ENCODE assay signal across 9 cellular contexts in genomic region chr14:104977008-104977680, GRCh38. TPM values are rescaled to one million over a fixed set of nuclear protein-coding genes. Genes with fewer than 3 reads are reported as not detected.
DNase-seq lines count a peak whose midpoint lies in the region; ATAC-seq and TF ChIP-seq lines count a peak whose summit lies in the region.
"Had no signal": no experiment of that assay in that cellular context is flagged by ENCODE, and none has a peak within 500 bp of the region (broad histone marks: within the 10 kb centered on the region; RNA-seq: fewer than 3 reads in every experiment).

No MANE protein-coding gene starts in this region.

- H3K27me3 Mint-ChIP-seq in activated CD8-positive, alpha-beta T cell treated with anti-CD3 and anti-CD28 coated beads for 36 hours = peaks cover 26% of the 10 kb centered on the region

- H3K79me2 ChIP-seq in DOHH2 (ENCODE audit: control insufficient read depth, low read length) = no peaks in the 10 kb centered on the region
- no peaks in the 10 kb centered on the region for H3K79me2 ChIP-seq in OCI-LY7 (ENCODE audit: insufficient read depth, low read depth, low read length)

- H3K27me3 ChIP-seq in DOHH2 (ENCODE audit: control insufficient read depth, low read length) (peaks cover 39% of the 10 kb centered on the region), heart left ventricle (peaks cover 0 to 20% (median 0%) of the 10 kb centered on the region in 9 donors)

- H3K4me2 ChIP-seq in DOHH2 (ENCODE audit: low read length) = peak overlapping the region; percentile 54
- no peak overlapping the region for H3K4me2 ChIP-seq in OCI-LY7 (ENCODE audit: low read length)

- TF ChIP-seq CTCF in DOHH2 (IDR thresholded peaks at IDR 0.05; ENCODE audit: low read depth, low read length, poor library complexity, severe bottlenecking) (no peak), heart left ventricle (IDR thresholded peaks at IDR 0.05) (no peak), retinal pigment epithelial cell (conservative IDR thresholded peaks at IDR 0.05; ENCODE audit: low read depth, low read length) (no peak), OCI-LY7 (conservative IDR thresholded peaks at IDR 0.05; ENCODE audit: low read length) (no peak)
- TF ChIP-seq CTCF in activated CD8-positive, alpha-beta T cell treated with anti-CD3 and anti-CD28 coated beads for 36 hours (IDR thresholded peaks at IDR 0.05) = no peak

- no peak overlapping the region for H3K27ac ChIP-seq in DOHH2 (ENCODE audit: low read depth, low read length)
- no peak overlapping the region for H3K27ac ChIP-seq in heart left ventricle
- no peak overlapping the region for H3K27ac ChIP-seq in OCI-LY7 (ENCODE audit: low read depth, low read length, poor library complexity, severe bottlenecking)

- TF ChIP-seq POLR2A in heart left ventricle (IDR thresholded peaks at IDR 0.05) = no peak

- peak overlapping the region; percentile 67 for H3K4me3 Mint-ChIP-seq in activated CD8-positive, alpha-beta T cell treated with anti-CD3 and anti-CD28 coated beads for 36 hours

- no peaks in the 10 kb centered on the region for H3K9me3 Mint-ChIP-seq in activated CD8-positive, alpha-beta T cell treated with anti-CD3 and anti-CD28 coated beads for 36 hours

- BruUV-seq in OCI-LY7 (replicated peaks; lab: Mats Ljungman, UMichigan) = no TSS peak

- no peak for ATAC-seq in activated CD8-positive, alpha-beta T cell treated with anti-CD3 and anti-CD28 coated beads for 36 hours
- ATAC-seq in heart left ventricle = no peak
- ATAC-seq in HG02885 (IDR thresholded peaks at IDR 0.05; ENCODE audit: poor library complexity, unreplicated experiment) = no peak
- no peak for ATAC-seq in GM19397 (IDR thresholded peaks at IDR 0.05; ENCODE audit: unreplicated experiment)

- no peaks in the 10 kb centered on the region for H3F3A ChIP-seq in DOHH2 (ENCODE audit: control insufficient read depth, insufficient read depth)

- no peak overlapping the region for H2AFZ ChIP-seq in OCI-LY7 (ENCODE audit: low read length)

- intact Hi-C loops in activated CD8-positive, alpha-beta T cell treated with anti-CD3 and anti-CD28 coated beads for 36 hours (cut with micrococcal nuclease) = no loop called here
- intact Hi-C loops in heart left ventricle (cut with DNase I) = loop anchor here in 9 of 10 donors (1.0 to 10.0 kb wide), 9 partner anchors 35 to 228 kb away; partner anchors contain the start of gene CDCA4 (in 1 of the 9)
- intact Hi-C loops in OCI-LY7 (cut with micrococcal nuclease; ENCODE audit: unreplicated experiment) = loop anchor here (2.0 kb wide), 1 partner anchor 110 kb away; no protein-coding TSS in a partner anchor

- no peak overlapping the region for H3K27ac Mint-ChIP-seq in activated CD8-positive, alpha-beta T cell treated with anti-CD3 and anti-CD28 coated beads for 36 hours

- CTCF ChIA-PET in activated CD8-positive, alpha-beta T cell treated with anti-CD3 and anti-CD28 coated beads for 36 hours (lab: Charles Lee) = interaction anchor here (0.9 to 4.7 kb wide), 5 partner anchors 7 to 113 kb away, joined by 3 to 87 read pairs (median 5); partner anchors contain the start of gene CLBA1
- CTCF ChIA-PET in OCI-LY7 (lab: Charles Lee; ENCODE audit: unreplicated experiment) = no interaction called here

- POLR2A ChIA-PET in activated CD8-positive, alpha-beta T cell treated with anti-CD3 and anti-CD28 coated beads for 36 hours (lab: Charles Lee) = interaction anchor here (0.6 kb wide), 1 partner anchor 69 kb away, joined by 3 read pairs; no protein-coding TSS in a partner anchor
- POLR2A ChIA-PET in OCI-LY7 (lab: Charles Lee) = no interaction called here

- H4K20me1 ChIP-seq in DOHH2 (ENCODE audit: control insufficient read depth, insufficient read depth, low read depth, low read length) = no peaks in the 10 kb centered on the region
- no peaks in the 10 kb centered on the region for H4K20me1 ChIP-seq in OCI-LY7 (ENCODE audit: insufficient read depth, low read length)

- H3K36me3 Mint-ChIP-seq in activated CD8-positive, alpha-beta T cell treated with anti-CD3 and anti-CD28 coated beads for 36 hours (ENCODE audit: low read depth) = no peaks in the 10 kb centered on the region

- H3K36me3 ChIP-seq in DOHH2 (ENCODE audit: control insufficient read depth, low read length) (no peaks in the 10 kb centered on the region), heart left ventricle (no peaks in the 10 kb centered on the region), OCI-LY7 (ENCODE audit: insufficient read depth, low read length) (no peaks in the 10 kb centered on the region)

- H3K4me1 ChIP-seq in DOHH2 (ENCODE audit: control insufficient read depth, low read length) (peaks cover 9% of the 10 kb centered on the region), heart left ventricle (peaks cover 8 to 72% (median 44%) of the 10 kb centered on the region in 12 donors), OCI-LY7 (ENCODE audit: insufficient read depth, low read length, poor library complexity, severe bottlenecking) (no peaks in the 10 kb centered on the region)

- peaks cover 11% of the 10 kb centered on the region for H3K4me1 Mint-ChIP-seq in activated CD8-positive, alpha-beta T cell treated with anti-CD3 and anti-CD28 coated beads for 36 hours (ENCODE audit: low read depth)

- H3K9me2 ChIP-seq in DOHH2 (replicated peaks; ENCODE audit: control insufficient read depth, low read length) = no peaks in the 10 kb centered on the region
- H3K9me2 ChIP-seq in OCI-LY7 (ENCODE audit: insufficient read depth, low read length) = no peaks in the 10 kb centered on the region

- 67 to 85% (median 82%) methylated on average over 5 to 11 of the region's 11 CpGs for WGBS in heart left ventricle, 4 donors

- H3K4me3 ChIP-seq in DOHH2 (ENCODE audit: low read length) (no peak overlapping the region), heart left ventricle (peak overlapping the region in 9 of 12 donors; percentile 25 to 66 (median 56)), retinal pigment epithelial cell (ENCODE audit: low read length) (peak overlapping the region; percentile 74), OCI-LY7 (ENCODE audit: low read depth, low read length, poor library complexity, severe bottlenecking) (no peak overlapping the region)

- no peak for DNase-seq in activated CD8-positive, alpha-beta T cell treated with anti-CD3 and anti-CD28 coated beads for 36 hours
- DNase-seq in heart left ventricle = peak in 2 of 5 donors; percentile 29 to 67
- DNase-seq in retinal pigment epithelial cell (ENCODE audit: low read depth) = no peak
- DNase-seq in NCI-H2081 (lab: John Stamatoyannopoulos, UW) = no peak
- DNase-seq in OCI-LY7 (ENCODE audit: low spot score) = no peak

- H3K9me3 ChIP-seq in DOHH2 (ENCODE audit: control insufficient read depth, insufficient read depth, low read length) (no peaks in the 10 kb centered on the region), heart left ventricle (no peaks in the 10 kb centered on the region), OCI-LY7 (ENCODE audit: low read length) (no peaks in the 10 kb centered on the region)

RNA-seq across cellular contexts. Expression of gene AHNAK2, which starts 1.0 kb away (rescaled TPM):
- under 1 TPM in 1 of 2 experiments, not detected in 1; 0.02 TPM for total RNA-seq in activated CD8-positive, alpha-beta T cell treated with anti-CD3 and anti-CD28 coated beads for 36 hours
- total RNA-seq in heart left ventricle (10 to 100 TPM in 2 of 9 donors, 1 to 10 TPM in 7; 1.5 to 22.3 (median 3.7) TPM), OCI-LY7 (2022) (0.09 and 0.61 TPM in 2 replicates)
- polyA plus RNA-seq in heart left ventricle = 1 to 10 TPM; 2.2 to 2.5 TPM
- 0.21 TPM in 1 of 2 replicates, not detected in the other for total RNA-seq in OCI-LY7 (2014; rRNA removed; shearing (Covaris generic))

RNA-seq across cellular contexts. Expression of gene CLBA1, which starts 8.4 kb away (rescaled TPM):
- under 1 TPM; 0.47 to 0.67 TPM for total RNA-seq in activated CD8-positive, alpha-beta T cell treated with anti-CD3 and anti-CD28 coated beads for 36 hours
- total RNA-seq in heart left ventricle = 1 to 10 TPM in 7 of 9 donors, under 1 TPM in 2; 0.76 to 3.7 (median 2.6) TPM
- polyA plus RNA-seq in heart left ventricle = 1 to 10 TPM; 1.3 to 3.7 TPM
- 0.08 and 0.82 TPM in 2 replicates for total RNA-seq in OCI-LY7 (2014; rRNA removed; shearing (Covaris generic))
- total RNA-seq in OCI-LY7 (2022) = 1.2 TPM in 1 of 2 replicates, not detected in the other

RNA-seq across cellular contexts. Expression of gene CDCA4, which starts 43.7 kb away (rescaled TPM):
- 10 to 100 TPM; 59.4 to 63.5 TPM for total RNA-seq in activated CD8-positive, alpha-beta T cell treated with anti-CD3 and anti-CD28 coated beads for 36 hours
- total RNA-seq in heart left ventricle (1 to 10 TPM; 1.4 to 6.0 (median 2.4) TPM), OCI-LY7 (2022) (74.0 and 79.5 TPM in 2 replicates)
- 1 to 10 TPM; 2.3 to 3.3 TPM for polyA plus RNA-seq in heart left ventricle
- 109 and 110 TPM in 2 replicates for total RNA-seq in OCI-LY7 (2014; rRNA removed; shearing (Covaris generic))

RNA-seq across cellular contexts. Expression of gene PLD4, which starts 52.5 kb away (rescaled TPM):
- not detected for total RNA-seq in activated CD8-positive, alpha-beta T cell treated with anti-CD3 and anti-CD28 coated beads for 36 hours
- 1 to 10 TPM in 1 of 9 donors, under 1 TPM in 4, not detected in 4; 0.25 to 1.5 (median 0.40) TPM for total RNA-seq in heart left ventricle
- polyA plus RNA-seq in heart left ventricle = under 1 TPM in 1 of 2 donors, not detected in 1; 0.12 TPM
- total RNA-seq in OCI-LY7 (2014; rRNA removed; shearing (Covaris generic)) = 0.66 TPM in 1 of 2 replicates, not detected in the other
- 3.7 and 5.1 TPM in 2 replicates for total RNA-seq in OCI-LY7 (2022)
- total RNA-seq: glomerular endothelial cell had no signal

Comparison
In these comparisons a context has a peak if more than half of its experiments do, and no peak if none do; other contexts are left out.
1. H3K4me3 ChIP-seq: peak in heart left ventricle (9 of 12) and retinal pigment epithelial cell (single experiment); none in DOHH2 (single experiment) and OCI-LY7 (single experiment).
2. RNA of gene CDCA4, which starts 43.7 kb away (total RNA-seq): 74.0 to 110 TPM in OCI-LY7 and 59.4 to 63.5 TPM in activated CD8-positive, alpha-beta T cell treated with anti-CD3 and anti-CD28 coated beads for 36 hours; 1.4 to 6.0 TPM in heart left ventricle; every median in the first group is over 4 times any median in the second.